Comparison of ENCODE assay signal across 8 cellular contexts in the genomic region with DNA sequence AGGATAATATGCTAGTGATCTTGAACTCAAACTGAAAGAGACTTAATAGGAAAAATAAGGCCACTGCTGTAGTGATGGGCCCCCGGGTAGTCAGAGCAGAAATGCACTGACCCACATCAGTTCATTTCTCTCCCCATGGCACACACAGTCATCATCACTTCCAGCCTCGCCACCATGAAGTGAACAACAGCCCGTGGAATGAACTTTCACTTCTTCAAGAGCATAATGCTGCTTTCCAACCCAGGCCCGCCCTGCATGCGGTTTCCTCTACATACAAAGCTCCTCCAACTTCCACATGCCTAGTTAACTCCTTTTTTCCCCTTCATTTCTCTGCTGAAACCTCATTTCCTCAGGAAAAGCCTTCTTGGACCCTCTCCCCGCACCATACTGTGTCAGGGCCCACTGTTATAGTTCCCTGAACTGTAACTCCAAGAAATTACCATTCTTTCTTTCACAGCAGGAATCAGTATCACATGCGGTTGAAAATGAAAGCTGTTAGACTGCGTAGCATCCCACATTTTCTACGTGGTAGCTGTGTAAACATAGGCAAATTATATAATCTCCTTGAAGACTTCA.
A peak's percentile ranks its signal among the peaks of the same experiment; 100 is the strongest.
DNase-seq lines count a peak whose midpoint lies in the region; ATAC-seq, FAIRE-seq and TF ChIP-seq lines count a peak whose summit lies in the region.

No MANE protein-coding gene starts in this region.

- FAIRE-seq in kidney (lab: Jason Lieb, UNC), result no peak

- H3K9ac ChIP-seq in kidney (ENCODE audit: low read length in 2 of 2), result no peak overlapping the region

- DNase-seq in NOMO-1 treated with dmso at 0.1 percent for 144 hours (lab: John Stamatoyannopoulos, UW; ENCODE audit: unreplicated experiment) (peak; percentile 29), kidney (peak; percentile 75), NCI-H128 (lab: John Stamatoyannopoulos, UW; ENCODE audit: unreplicated experiment) (no peak), HAP-1 (ENCODE audit: low spot score in 2 of 2) (no peak)
- DNase-seq in activated naive CD4-positive, alpha-beta T cell treated with anti-CD3 and anti-CD28 coated beads, Interleukin-2, amount 50 U/mL, for 72 hours (ENCODE audit: low spot score in 2 of 2), result peak; percentile 69 to 70
- peak; percentile 23 to 49 for DNase-seq in stimulated activated CD4-positive, alpha-beta T cell treated with anti-CD3 and anti-CD28 coated beads, Interleukin-4, amount 100 ng/mL, for 48 hours (ENCODE audit: low read depth in 2 of 2)

- H3K27ac ChIP-seq in kidney (ENCODE audit: low read depth in 2 of 2, low read length in 2 of 2), result peak overlapping the region; percentile 15 to 20

- intact Hi-C loops in kidney (cut with DNase I), result no loop called here

- H3K36me3 Mint-ChIP-seq in activated naive CD4-positive, alpha-beta T cell treated with anti-CD3 and anti-CD28 coated beads, Interleukin-2, amount 50 U/mL, for 72 hours, result no peaks in the 10 kb centered on the region

- H3K27me3 ChIP-seq in HAP-1 (ENCODE audit: low read depth), result no peaks in the 10 kb centered on the region; the same call in 1 of the 2 replicates

- no peaks in the 10 kb centered on the region for H3K9me3 Mint-ChIP-seq in activated naive CD4-positive, alpha-beta T cell treated with anti-CD3 and anti-CD28 coated beads, Interleukin-2, amount 50 U/mL, for 72 hours

- in situ Hi-C loops in HAP-1 (cut with MboI; ENCODE audit: low sequenced_read_pairs), result no loop called here

- TF ChIP-seq CTCF in kidney (IDR thresholded peaks at IDR 0.05; ENCODE audit: borderline replicate concordance, extremely low read depth, insufficient read depth), result no peak

- H3K4me3 ChIP-seq in kidney (ENCODE audit: low read length in 2 of 2), result peak overlapping the region; percentile 30 to 32
- no peak overlapping the region for H3K4me3 ChIP-seq in HAP-1

- H3K4me1 ChIP-seq in kidney (ENCODE audit: control insufficient read depth in 1 of 2, insufficient read depth in 1 of 2, low read depth in 1 of 2, low read length in 2 of 2), result peaks cover 0 to 2% of the 10 kb centered on the region in 2 donors
- no peaks in the 10 kb centered on the region for H3K4me1 ChIP-seq in HAP-1

- no peaks in the 10 kb centered on the region for H3K36me3 ChIP-seq in kidney (ENCODE audit: control insufficient read depth in 1 of 2, insufficient read depth in 2 of 2, low read length in 2 of 2)
- H3K36me3 ChIP-seq in HAP-1 (replicated peaks), result no peaks in the 10 kb centered on the region

- no peak overlapping the region for H3K27ac Mint-ChIP-seq in activated naive CD4-positive, alpha-beta T cell treated with anti-CD3 and anti-CD28 coated beads, Interleukin-2, amount 50 U/mL, for 72 hours

- ATAC-seq in GM18502 (IDR thresholded peaks at IDR 0.05; ENCODE audit: poor library complexity, unreplicated experiment) (peak; percentile 84), HG02678 (IDR thresholded peaks at IDR 0.05; ENCODE audit: unreplicated experiment) (peak; percentile 77)
- peak; percentile 94 to 96 for ATAC-seq in activated naive CD4-positive, alpha-beta T cell treated with anti-CD3 and anti-CD28 coated beads, Interleukin-2, amount 50 U/mL, for 72 hours

- no peaks in the 10 kb centered on the region for H3K9me3 ChIP-seq in kidney (ENCODE audit: control insufficient read depth in 1 of 2, low read length in 2 of 2)
- no peaks in the 10 kb centered on the region for H3K9me3 ChIP-seq in HAP-1

Comparison
In these comparisons a context has a peak if more than half of its experiments do, and no peak if none do; other contexts are left out.
1. DNase-seq: peak in NOMO-1 treated with dmso at 0.1 percent for 144 hours (single experiment), activated naive CD4-positive, alpha-beta T cell treated with anti-CD3 and anti-CD28 coated beads, Interleukin-2, amount 50 U/mL, for 72 hours (2 of 2), kidney (single experiment) and stimulated activated CD4-positive, alpha-beta T cell treated with anti-CD3 and anti-CD28 coated beads, Interleukin-4, amount 100 ng/mL, for 48 hours (2 of 2); none in NCI-H128 (single experiment) and HAP-1 (0 of 2).
2. Peak in every context shown above with its lines, with median percentiles within 50 percentile points of each other: ATAC-seq.